8 cellular contexts compared by ENCODE assay signal in the genomic region with DNA sequence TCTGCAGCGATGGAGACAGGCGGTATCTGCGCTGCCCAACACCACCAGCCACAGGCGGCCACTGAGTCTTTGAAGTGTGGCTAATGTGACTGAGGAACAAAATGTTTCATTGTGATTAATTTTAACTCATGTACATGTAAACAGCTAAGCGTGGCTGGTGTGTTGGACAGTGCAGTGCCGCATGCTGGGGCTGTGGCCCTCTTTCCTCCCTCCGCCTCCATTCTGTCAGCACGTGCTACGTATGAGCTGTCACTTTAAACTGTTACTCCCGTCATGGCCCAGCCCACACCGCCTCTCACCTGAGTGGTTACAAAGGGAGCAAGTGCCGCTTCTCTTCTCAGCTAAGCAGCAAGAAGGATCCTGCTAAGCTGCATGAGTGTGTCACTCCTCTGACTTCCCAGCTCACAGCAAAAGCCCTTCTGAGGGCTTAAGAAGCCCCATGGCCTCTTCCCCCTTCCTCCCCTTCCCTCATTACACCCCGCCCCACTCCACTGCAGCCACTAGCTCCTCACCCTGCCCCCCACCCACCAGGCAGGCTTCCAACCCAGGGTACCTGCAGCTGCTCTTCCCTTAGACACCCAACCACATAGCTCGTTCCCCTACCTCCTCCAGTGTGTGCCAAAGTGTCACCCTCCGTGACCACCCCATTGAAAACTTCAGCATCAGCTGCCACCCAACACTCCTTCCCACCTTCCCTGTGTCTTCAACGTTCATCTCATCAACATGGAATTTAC.
DNase-seq lines count a peak whose midpoint lies in the region.

No MANE protein-coding gene starts in this region.

- DNase-seq in DMS53 (lab: John Stamatoyannopoulos, UW), result peak; percentile 82
- DNase-seq in T-helper 1 cell, result peak in 3 of 5 donors; percentile 37 to 67 (median 41)
- peak; percentile 14 for DNase-seq in amniotic epithelial cell (ENCODE audit: low read depth)
- DNase-seq in kidney tubule cell (ENCODE audit: low spot score), result peak; percentile 85
- DNase-seq in stimulated activated CD4-positive, alpha-beta T cell treated with anti-CD3 and anti-CD28 coated beads, TNF-alpha, amount 100 ng/mL, for 1 hour (ENCODE audit: low read depth in 3 of 3, low spot score in 1 of 3), result peak in 2 of 3 donors; percentile 33 to 49
- DNase-seq in SKM-1 treated with dmso at 0.1 percent for 144 hours (lab: John Stamatoyannopoulos, UW; ENCODE audit: unreplicated experiment), result no peak
- DNase-seq in DMS 273 treated with DMSO at 0.1 percent for 48 hours (lab: John Stamatoyannopoulos, UW), result no peak
- no peak for DNase-seq in SIG-M5 (lab: John Stamatoyannopoulos, UW)

Comparison
In these comparisons a context has a peak if more than half of its experiments do, and no peak if none do; other contexts are left out.
1. DNase-seq: peak in DMS53 (single experiment), T-helper 1 cell (3 of 5), amniotic epithelial cell (single experiment), kidney tubule cell (single experiment) and stimulated activated CD4-positive, alpha-beta T cell treated with anti-CD3 and anti-CD28 coated beads, TNF-alpha, amount 100 ng/mL, for 1 hour (2 of 3); none in SKM-1 treated with dmso at 0.1 percent for 144 hours (single experiment), DMS 273 treated with DMSO at 0.1 percent for 48 hours (single experiment) and SIG-M5 (single experiment).